8 cellular contexts compared by ENCODE assay signal in the genomic region with DNA sequence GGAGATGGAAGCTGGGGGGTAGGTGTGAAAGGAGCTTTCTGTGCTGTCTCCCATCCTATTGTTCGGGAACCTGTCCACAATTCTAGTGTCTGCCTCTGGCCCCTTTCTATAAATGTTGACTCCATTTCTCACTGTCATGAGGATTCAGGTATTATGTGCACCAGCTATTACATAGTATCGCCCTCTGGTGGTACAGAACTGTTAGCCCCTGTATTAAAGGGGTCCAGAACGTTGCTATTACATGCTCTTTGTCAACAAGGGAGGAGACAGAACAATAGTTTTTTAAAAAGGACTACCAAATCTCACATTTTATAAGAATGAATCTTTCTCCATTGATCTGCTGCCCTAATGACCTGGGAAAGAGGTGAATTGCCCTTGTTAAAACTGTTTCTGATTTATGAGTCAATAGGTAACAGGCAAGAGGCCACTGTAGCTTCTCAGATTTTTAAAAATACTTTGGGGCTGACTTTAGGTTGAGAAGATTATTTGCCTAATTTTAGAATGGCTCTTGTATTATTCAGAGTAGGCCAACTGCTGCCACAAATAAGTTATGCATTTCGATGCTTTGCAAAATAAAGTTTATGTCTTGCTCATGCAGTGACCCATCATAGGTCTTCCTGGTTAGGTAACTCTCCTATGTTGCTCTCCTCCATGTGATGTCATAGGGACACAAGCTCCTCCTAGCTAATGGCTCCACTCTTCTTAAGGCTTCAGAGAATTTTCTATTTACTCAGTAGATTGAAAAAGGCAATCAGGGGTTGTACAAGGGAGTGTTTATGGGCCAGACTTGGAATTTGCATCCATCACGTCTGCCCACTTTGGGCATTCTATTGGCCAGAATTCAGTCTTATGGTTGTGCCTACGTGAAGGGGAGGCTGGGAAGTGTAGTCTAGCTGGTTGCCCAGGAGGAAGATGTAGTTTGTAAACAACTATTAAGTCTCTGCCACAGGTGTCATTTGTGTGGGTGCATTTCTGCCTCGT. TPM values are rescaled to one million over a fixed set of nuclear protein-coding genes. Genes with fewer than 3 reads are reported as not detected.
DNase-seq lines count a peak whose midpoint lies in the region; ATAC-seq and TF ChIP-seq lines count a peak whose summit lies in the region.

No MANE protein-coding gene starts in this region.

- H3K4me1 ChIP-seq in GM23338 (ENCODE audit: insufficient read depth) (no peaks in the 10 kb centered on the region), esophagus squamous epithelium (no peaks in the 10 kb centered on the region)

- H3K27me3 Mint-ChIP-seq in GM23338 (ENCODE audit: insufficient read depth, low read depth, poor library complexity), result peaks cover 2% of the 10 kb centered on the region
- peaks cover 39% of the 10 kb centered on the region for H3K27me3 Mint-ChIP-seq in osteocyte (ENCODE audit: unreplicated experiment)

- H3K4me3 ChIP-seq in GM23338, result no peak overlapping the region
- no peak overlapping the region for H3K4me3 ChIP-seq in esophagus squamous epithelium

- no peaks in the 10 kb centered on the region for H3F3A ChIP-seq in GM23338 (replicated peaks; ENCODE audit: low read depth)

- H3K4me1 Mint-ChIP-seq in GM23338 (no peaks in the 10 kb centered on the region), osteocyte (ENCODE audit: unreplicated experiment) (no peaks in the 10 kb centered on the region)

- H3K27ac Mint-ChIP-seq in GM23338, result no peak overlapping the region
- no peak overlapping the region for H3K27ac Mint-ChIP-seq in osteocyte (ENCODE audit: unreplicated experiment)

- 34 to 47% methylated on average over 7 of the region's 7 CpGs for WGBS in esophagus squamous epithelium, 2 donors

- DNase-seq in stimulated activated CD4-positive, alpha-beta T cell treated with anti-CD3 and anti-CD28 coated beads, Interleukin-15, amount 100 ng/mL, for 24 hours, result peak; percentile 31
- no peak for DNase-seq in stimulated activated CD4-positive, alpha-beta T cell treated with anti-CD3 and anti-CD28 coated beads, Interleukin-12 subunit alpha, Interleukin-12 subunit beta, amount 100 ng/mL, for 4 hours
- DNase-seq in GM23338 (ENCODE audit: low spot score) (peak; percentile 82), LoVo (ENCODE audit: low spot score) (peak; percentile 67), SKM-1 (lab: John Stamatoyannopoulos, UW; ENCODE audit: unreplicated experiment) (peak; percentile 69), esophagus squamous epithelium (lab: John Stamatoyannopoulos, UW) (no peak), osteocyte (ENCODE audit: extremely low spot score, unreplicated experiment) (no peak), head of caudate nucleus (no peak)

- peaks cover 11% of the 10 kb centered on the region; the same call in 2 of the 3 replicates for H3K9me3 Mint-ChIP-seq in GM23338
- H3K9me3 Mint-ChIP-seq in osteocyte (ENCODE audit: unreplicated experiment), result peaks cover 11% of the 10 kb centered on the region

- no peaks in the 10 kb centered on the region for H3K79me2 ChIP-seq in GM23338 (replicated peaks; ENCODE audit: insufficient read depth)

- H2AFZ ChIP-seq in GM23338, result no peak overlapping the region

- TF ChIP-seq CTCF in GM23338 (conservative IDR thresholded peaks at IDR 0.05; ENCODE audit: low read depth in 2 of 2) (peak; percentile 82 to 85), esophagus squamous epithelium (IDR thresholded peaks at IDR 0.05) (peak; percentile 26 to 79 (median 66)), osteocyte (IDR thresholded peaks at IDR 0.05) (peak; percentile 66)

- H3K9me3 ChIP-seq in esophagus squamous epithelium, result peaks cover 0 to 10% (median 4%) of the 10 kb centered on the region in 3 donors

- intact Hi-C loops in esophagus squamous epithelium (cut with DNase I), result no loop called here
- intact Hi-C loops in head of caudate nucleus (cut with DNase I), result no loop called here

- H3K4me3 Mint-ChIP-seq in GM23338 (no peak overlapping the region), osteocyte (ENCODE audit: unreplicated experiment) (no peak overlapping the region)

- no peak for TF ChIP-seq POLR2A in esophagus squamous epithelium (IDR thresholded peaks at IDR 0.05)

- H4K20me1 ChIP-seq in GM23338 (replicated peaks; ENCODE audit: insufficient read depth), result no peaks in the 10 kb centered on the region

- peak; percentile 91 for ATAC-seq in GM23338

- H3K27me3 ChIP-seq in GM23338 (ENCODE audit: insufficient read depth), result no peaks in the 10 kb centered on the region
- no peaks in the 10 kb centered on the region for H3K27me3 ChIP-seq in esophagus squamous epithelium

- no peaks in the 10 kb centered on the region for H3K36me3 ChIP-seq in GM23338 (ENCODE audit: insufficient read depth)
- H3K36me3 ChIP-seq in esophagus squamous epithelium, result no peaks in the 10 kb centered on the region

- H3K9me2 ChIP-seq in GM23338 (ENCODE audit: insufficient read depth), result no peaks in the 10 kb centered on the region

- H3K36me3 Mint-ChIP-seq in GM23338 (ENCODE audit: low read depth) (peaks cover 8% of the 10 kb centered on the region; the same call in 2 of the 3 replicates), osteocyte (ENCODE audit: unreplicated experiment) (no peaks in the 10 kb centered on the region)

- H3K27ac ChIP-seq in GM23338 (ENCODE audit: low read depth), result no peak overlapping the region
- no peak overlapping the region for H3K27ac ChIP-seq in esophagus squamous epithelium

- no peak overlapping the region for H3K4me2 ChIP-seq in GM23338

TF ChIP-seq in GM23338, 12 proteins besides CTCF, POLR2A, EP300 and RAD21:
- TF ChIP-seq CREB1 (CRISPR knock-in tag; IDR thresholded peaks at IDR 0.05; ENCODE audit: low read depth), result no peak
- TF ChIP-seq EZH2phosphoT487 (IDR thresholded peaks at IDR 0.05; ENCODE audit: unreplicated experiment), result no peak
- TF ChIP-seq STAT1 (IDR thresholded peaks at IDR 0.05; ENCODE audit: unreplicated experiment), result no peak
- no peak for TF ChIP-seq NANOG (IDR thresholded peaks at IDR 0.05; ENCODE audit: borderline replicate concordance)
- no peak for TF ChIP-seq EZH2 (IDR thresholded peaks at IDR 0.05; ENCODE audit: low read depth, unreplicated experiment)
- no peak for TF ChIP-seq POLR2AphosphoS5 (IDR thresholded peaks at IDR 0.05; ENCODE audit: low read depth)
- TF ChIP-seq ZNF114 (CRISPR knock-in tag; IDR thresholded peaks at IDR 0.05), result no peak
- TF ChIP-seq, protein P1, sequence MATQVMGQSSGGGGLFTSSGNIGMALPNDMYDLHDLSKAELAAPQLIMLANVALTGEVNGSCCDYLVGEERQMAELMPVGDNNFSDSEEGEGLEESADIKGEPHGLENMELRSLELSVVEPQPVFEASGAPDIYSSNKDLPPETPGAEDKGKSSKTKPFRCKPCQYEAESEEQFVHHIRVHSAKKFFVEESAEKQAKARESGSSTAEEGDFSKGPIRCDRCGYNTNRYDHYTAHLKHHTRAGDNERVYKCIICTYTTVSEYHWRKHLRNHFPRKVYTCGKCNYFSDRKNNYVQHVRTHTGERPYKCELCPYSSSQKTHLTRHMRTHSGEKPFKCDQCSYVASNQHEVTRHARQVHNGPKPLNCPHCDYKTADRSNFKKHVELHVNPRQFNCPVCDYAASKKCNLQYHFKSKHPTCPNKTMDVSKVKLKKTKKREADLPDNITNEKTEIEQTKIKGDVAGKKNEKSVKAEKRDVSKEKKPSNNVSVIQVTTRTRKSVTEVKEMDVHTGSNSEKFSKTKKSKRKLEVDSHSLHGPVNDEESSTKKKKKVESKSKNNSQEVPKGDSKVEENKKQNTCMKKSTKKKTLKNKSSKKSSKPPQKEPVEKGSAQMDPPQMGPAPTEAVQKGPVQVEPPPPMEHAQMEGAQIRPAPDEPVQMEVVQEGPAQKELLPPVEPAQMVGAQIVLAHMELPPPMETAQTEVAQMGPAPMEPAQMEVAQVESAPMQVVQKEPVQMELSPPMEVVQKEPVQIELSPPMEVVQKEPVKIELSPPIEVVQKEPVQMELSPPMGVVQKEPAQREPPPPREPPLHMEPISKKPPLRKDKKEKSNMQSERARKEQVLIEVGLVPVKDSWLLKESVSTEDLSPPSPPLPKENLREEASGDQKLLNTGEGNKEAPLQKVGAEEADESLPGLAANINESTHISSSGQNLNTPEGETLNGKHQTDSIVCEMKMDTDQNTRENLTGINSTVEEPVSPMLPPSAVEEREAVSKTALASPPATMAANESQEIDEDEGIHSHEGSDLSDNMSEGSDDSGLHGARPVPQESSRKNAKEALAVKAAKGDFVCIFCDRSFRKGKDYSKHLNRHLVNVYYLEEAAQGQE (IDR thresholded peaks at IDR 0.05; ENCODE audit: unreplicated experiment), result no peak
TF ChIP-seq in GM23338: peak in this region for 0.

RNA-seq across cellular contexts. Expression of a gene that starts 20.8 kb away (rescaled TPM):
- not detected in 2 replicates for total RNA-seq in GM23338 (2014; rRNA removed; shearing (Covaris generic))
- polyA plus RNA-seq in GM23338 (2016; fragmentation: Nextera tagmentation; extraction: Ambion mirVana), result not detected in 2 replicates
- total RNA-seq in esophagus squamous epithelium, result under 1 TPM in 2 of 4 donors, not detected in 2; 0.44 to 0.57 TPM
- total RNA-seq in osteocyte, result not detected in 2 replicates

RNA-seq across cellular contexts. Expression of a gene that starts 25.8 kb away (rescaled TPM):
- not detected in 2 replicates for total RNA-seq in GM23338 (2014; rRNA removed; shearing (Covaris generic))
- not detected in 2 replicates for polyA plus RNA-seq in GM23338 (2016; fragmentation: Nextera tagmentation; extraction: Ambion mirVana)
- total RNA-seq in esophagus squamous epithelium (under 1 TPM in 3 of 4 donors, not detected in 1; under 0.01 to 0.18 (median 0.08) TPM), osteocyte (not detected in 2 replicates)

RNA-seq across cellular contexts. Expression of a gene that starts 27.4 kb away (rescaled TPM):
- total RNA-seq in GM23338 (2014; rRNA removed; shearing (Covaris generic)), result 64.9 and 81.6 TPM in 2 replicates
- polyA plus RNA-seq in GM23338 (2016; fragmentation: Nextera tagmentation; extraction: Ambion mirVana), result 50.5 and 64.9 TPM in 2 replicates
- total RNA-seq in esophagus squamous epithelium (100 to 1,000 TPM; 278 to 355 (median 319) TPM), osteocyte (123 and 126 TPM in 2 replicates)

Comparison
In these comparisons a context has a peak if more than half of its experiments do, and no peak if none do; other contexts are left out.
1. DNase-seq: peak in stimulated activated CD4-positive, alpha-beta T cell treated with anti-CD3 and anti-CD28 coated beads, Interleukin-15, amount 100 ng/mL, for 24 hours (single experiment), GM23338 (single experiment), LoVo (single experiment) and SKM-1 (single experiment); none in stimulated activated CD4-positive, alpha-beta T cell treated with anti-CD3 and anti-CD28 coated beads, Interleukin-12 subunit alpha, Interleukin-12 subunit beta, amount 100 ng/mL, for 4 hours (single experiment), esophagus squamous epithelium (single experiment), osteocyte (single experiment) and head of caudate nucleus (0 of 42).
2. Peak in every context shown above with its lines, with median percentiles within 50 percentile points of each other: CTCF ChIP-seq.